8 cellular contexts compared by ENCODE assay signal in the genomic region with DNA sequence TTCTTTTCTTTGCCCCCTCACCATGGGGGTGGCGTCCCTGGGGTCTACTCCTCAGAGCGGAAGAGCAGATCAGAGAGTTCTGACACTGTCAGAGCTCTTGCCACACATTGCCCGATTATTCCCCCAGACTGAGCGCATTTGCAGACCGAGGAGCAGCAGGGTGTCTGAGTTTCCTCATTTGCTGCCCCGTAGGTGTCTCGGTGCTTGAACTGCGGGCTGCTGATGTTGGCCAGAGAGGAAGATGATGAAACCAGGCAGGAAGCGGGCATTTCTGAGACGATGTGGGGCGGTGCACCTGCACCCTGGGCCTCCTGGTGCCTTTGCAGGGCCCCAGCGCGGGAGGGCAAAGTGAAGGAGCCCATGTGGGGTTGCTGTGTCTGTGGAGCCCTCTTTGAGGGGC. TPM values are rescaled to one million over a fixed set of nuclear protein-coding genes. Genes with fewer than 3 reads are reported as not detected.
A peak's percentile ranks its signal among the peaks of the same experiment; 100 is the strongest.
DNase-seq lines count a peak whose midpoint lies in the region; ATAC-seq and TF ChIP-seq lines count a peak whose summit lies in the region.

No MANE protein-coding gene starts in this region.

- WGBS in neuronal stem cell (ENCODE audit: extremely low coverage in 2 of 2, insufficient read length in 2 of 2, insufficient replicate concordance in 1 of 2), 2 donors = no CpG with 5 or more reads among the region's 13 CpGs

- H4K91ac ChIP-seq in neuronal stem cell (ENCODE audit: low read depth, low read length, poor library complexity) = no peak overlapping the region

- H3K4ac ChIP-seq in neuronal stem cell (ENCODE audit: low read length) = no peak overlapping the region

- peak overlapping the region; percentile 22 for H3K18ac ChIP-seq in neuronal stem cell (ENCODE audit: low read length)

- H3K79me2 ChIP-seq in OCI-LY1 (ENCODE audit: insufficient read depth, low read length) = no peaks in the 10 kb centered on the region

- peak overlapping the region; percentile 23 for H2AK5ac ChIP-seq in neuronal stem cell (ENCODE audit: low read depth, low read length)

- H3K4me3 ChIP-seq in CD4-positive, CD25-positive, alpha-beta regulatory T cell (ENCODE audit: low read depth, low read length) = peak overlapping the region; percentile 58
- H3K4me3 ChIP-seq in OCI-LY1 (ENCODE audit: low read depth, low read length, poor library complexity, severe bottlenecking) (peak overlapping the region; percentile 30), neuronal stem cell (ENCODE audit: low read length in 2 of 2) (no peak overlapping the region)

- H4K8ac ChIP-seq in neuronal stem cell (ENCODE audit: low read depth, low read length) = no peak overlapping the region

- H2BK15ac ChIP-seq in neuronal stem cell (ENCODE audit: low read length) = no peak overlapping the region

- peak overlapping the region; percentile 59 to 91 (median 84) for H3K4me3 Mint-ChIP-seq in CD4-positive, CD25-positive, alpha-beta regulatory T cell

- H3K14ac ChIP-seq in neuronal stem cell (ENCODE audit: low read length) = no peak overlapping the region

- H2BK120ac ChIP-seq in neuronal stem cell (ENCODE audit: low read depth, low read length) = no peak overlapping the region

- H2BK12ac ChIP-seq in neuronal stem cell (ENCODE audit: low read length) = no peak overlapping the region

- H3K4me1 ChIP-seq in CD4-positive, CD25-positive, alpha-beta regulatory T cell (ENCODE audit: control insufficient read depth, insufficient read depth, low read length, poor library complexity, severe bottlenecking) = peaks cover 70% of the 10 kb centered on the region
- H3K4me1 ChIP-seq in OCI-LY1 (ENCODE audit: insufficient read depth, low read length, severe bottlenecking) = peaks cover 36% of the 10 kb centered on the region
- peaks cover under 1 to 17% of the 10 kb centered on the region in 2 donors for H3K4me1 ChIP-seq in neuronal stem cell (ENCODE audit: control insufficient read depth in 2 of 2, insufficient read depth in 1 of 2, low read depth in 1 of 2, low read length in 2 of 2)

- H3K27me3 ChIP-seq in CD4-positive, CD25-positive, alpha-beta regulatory T cell (ENCODE audit: control insufficient read depth, insufficient read depth, low read length) = no peaks in the 10 kb centered on the region
- H3K27me3 ChIP-seq in OCI-LY1 (ENCODE audit: insufficient read depth, low read length) (no peaks in the 10 kb centered on the region), neuronal stem cell (ENCODE audit: control insufficient read depth in 3 of 3, insufficient read depth in 3 of 3, low read depth in 1 of 3, low read length in 3 of 3) (no peaks in the 10 kb centered on the region)

- H3K27ac ChIP-seq in CD4-positive, CD25-positive, alpha-beta regulatory T cell (ENCODE audit: insufficient read depth, low read length, poor library complexity, severe bottlenecking) = peak overlapping the region; percentile 79
- peak overlapping the region; percentile 91 for H3K27ac ChIP-seq in OCI-LY1 (ENCODE audit: low read depth, low read length, poor library complexity, severe bottlenecking)
- no peak overlapping the region for H3K27ac ChIP-seq in neuronal stem cell (replicated peaks; ENCODE audit: low read length)

- peaks cover 18 to 76% (median 50%) of the 10 kb centered on the region in 4 donors for H3K4me1 Mint-ChIP-seq in CD4-positive, CD25-positive, alpha-beta regulatory T cell

- no peaks in the 10 kb centered on the region for H3K79me1 ChIP-seq in neuronal stem cell (ENCODE audit: low read depth, low read length)

- H3K23ac ChIP-seq in neuronal stem cell (ENCODE audit: low read depth, low read length, poor library complexity) = no peak overlapping the region

- no peaks in the 10 kb centered on the region for H3K9me3 ChIP-seq in CD4-positive, CD25-positive, alpha-beta regulatory T cell (ENCODE audit: control insufficient read depth in 2 of 2, low read length in 2 of 2)
- H3K9me3 ChIP-seq in OCI-LY1 (ENCODE audit: low read length) = no peaks in the 10 kb centered on the region
- no peaks in the 10 kb centered on the region for H3K9me3 ChIP-seq in neuronal stem cell (replicated peaks in 1 of 2; ENCODE audit: control insufficient read depth in 2 of 2, insufficient read depth in 1 of 2, low read depth in 1 of 2, low read length in 2 of 2)

- no peaks in the 10 kb centered on the region for H3K27me3 Mint-ChIP-seq in CD4-positive, CD25-positive, alpha-beta regulatory T cell

- H3K36me3 ChIP-seq in CD4-positive, CD25-positive, alpha-beta regulatory T cell (ENCODE audit: control insufficient read depth, insufficient read depth, low read length) = no peaks in the 10 kb centered on the region
- H3K36me3 ChIP-seq in OCI-LY1 (ENCODE audit: insufficient read depth, low read length) (peaks cover 14% of the 10 kb centered on the region; the same call in 1 of the 2 replicates), neuronal stem cell (replicated peaks in 1 of 2; ENCODE audit: control insufficient read depth in 2 of 2, insufficient read depth in 2 of 2, low read length in 2 of 2) (peaks cover 0 to 49% of the 10 kb centered on the region in 2 donors)

- H3K9ac ChIP-seq in OCI-LY1 (ENCODE audit: low read length) = peak overlapping the region; percentile 64
- no peak overlapping the region for H3K9ac ChIP-seq in neuronal stem cell (ENCODE audit: low read depth, low read length, poor library complexity)

- no peak overlapping the region for H2AFZ ChIP-seq in OCI-LY1 (ENCODE audit: low read length)
- H2AFZ ChIP-seq in neuronal stem cell (ENCODE audit: low read length) = no peak overlapping the region

- TF ChIP-seq CTCF in OCI-LY1 (IDR thresholded peaks at IDR 0.05; ENCODE audit: low read length) = no peak

- no peaks in the 10 kb centered on the region for H3K36me3 Mint-ChIP-seq in CD4-positive, CD25-positive, alpha-beta regulatory T cell

- no peaks in the 10 kb centered on the region; the same call in 1 of the 2 replicates for H3F3A ChIP-seq in OCI-LY1 (ENCODE audit: insufficient read depth, low read length)

- H3K9me3 Mint-ChIP-seq in CD4-positive, CD25-positive, alpha-beta regulatory T cell = peaks cover 0 to 2% (median 0%) of the 10 kb centered on the region in 7 donors

- H4K20me1 ChIP-seq in OCI-LY1 (ENCODE audit: insufficient read depth, low read length) = no peaks in the 10 kb centered on the region

- H3K27ac Mint-ChIP-seq in CD4-positive, CD25-positive, alpha-beta regulatory T cell = peak overlapping the region; percentile 93 to 98 (median 96)

- no peaks in the 10 kb centered on the region for H3K9me2 ChIP-seq in OCI-LY1 (ENCODE audit: low read depth, low read length)

- no peak overlapping the region for H2BK5ac ChIP-seq in neuronal stem cell (ENCODE audit: low read length)

- peak; percentile 21 to 91 (median 67) for DNase-seq in CD4-positive, CD25-positive, alpha-beta regulatory T cell
- DNase-seq in activated gamma-delta T cell (lab: John Stamatoyannopoulos, UW) (peak; percentile 29), neuronal stem cell (ENCODE audit: low spot score) (no peak), middle frontal gyrus (ENCODE audit: extremely low spot score, low spot score) (no peak), NCI-H2171 (lab: John Stamatoyannopoulos, UW) (no peak)

- peak; percentile 84 to 85 for ATAC-seq in CD4-positive, CD25-positive, alpha-beta regulatory T cell (ENCODE audit: low read depth in 2 of 2)
- ATAC-seq in GM21786 (IDR thresholded peaks at IDR 0.05; ENCODE audit: unreplicated experiment) = peak; percentile 75
- ATAC-seq in GM18870 (IDR thresholded peaks at IDR 0.05; ENCODE audit: unreplicated experiment) = no peak

- H3K4me2 ChIP-seq in OCI-LY1 (ENCODE audit: low read length) (peak overlapping the region; percentile 60), neuronal stem cell (ENCODE audit: insufficient read depth, low read length, poor library complexity, severe bottlenecking) (no peak overlapping the region)

RNA-seq across cellular contexts. Expression of a gene that starts 55.2 kb away (rescaled TPM):
- total RNA-seq in CD4-positive, CD25-positive, alpha-beta regulatory T cell = 21.8 TPM
- 10 to 100 TPM; 10.3 to 13.7 (median 12.5) TPM for polyA plus RNA-seq in CD4-positive, CD25-positive, alpha-beta regulatory T cell
- polyA plus RNA-seq in neuronal stem cell (2013, experiment 1 of 2) = 4.4 TPM
- 4.2 TPM for polyA plus RNA-seq in neuronal stem cell (2013, experiment 2 of 2)

RNA-seq across cellular contexts. Expression of a gene that starts 55.5 kb away (rescaled TPM):
- 11.5 TPM for total RNA-seq in CD4-positive, CD25-positive, alpha-beta regulatory T cell
- polyA plus RNA-seq in CD4-positive, CD25-positive, alpha-beta regulatory T cell = 1 to 10 TPM; 1.9 to 5.1 (median 3.0) TPM
- 0.04 TPM for polyA plus RNA-seq in neuronal stem cell (2013, experiment 1 of 2)
- polyA plus RNA-seq in neuronal stem cell (2013, experiment 2 of 2) = 0.06 TPM

Comparison
In these comparisons a context has a peak if more than half of its experiments do, and no peak if none do; other contexts are left out.
1. DNase-seq: peak in CD4-positive, CD25-positive, alpha-beta regulatory T cell (3 of 3) and activated gamma-delta T cell (single experiment); none in neuronal stem cell (single experiment), middle frontal gyrus (single experiment) and NCI-H2171 (single experiment).
2. H3K4me3 ChIP-seq: peak in CD4-positive, CD25-positive, alpha-beta regulatory T cell (single experiment) and OCI-LY1 (single experiment); none in neuronal stem cell (0 of 2).